ENCODE assay signal across 13 cellular contexts in genomic region chr5:34490501-34491250, GRCh38.
DNase-seq lines count a peak whose midpoint lies in the region; ATAC-seq and TF ChIP-seq lines count a peak whose summit lies in the region.
"Had no signal": no experiment of that assay in that cellular context is flagged by ENCODE, and none has a peak within 500 bp of the region (broad histone marks: within the 10 kb centered on the region; RNA-seq: fewer than 3 reads in every experiment).

No MANE protein-coding gene starts in this region.

- H2AFZ ChIP-seq in MM.1S (ENCODE audit: low read length), result no peak overlapping the region

- no peak for ATAC-seq in GM21423 (IDR thresholded peaks at IDR 0.05; ENCODE audit: unreplicated experiment)
- ATAC-seq: left ventricle myocardium superior; stimulated activated effector memory CD8-positive, alpha-beta T cell treated with anti-CD3 and anti-CD28 coated beads, Interleukin-12 subunit alpha, Interleukin-12 subunit beta, amount 100 ng/mL, for 72 hours had no signal

- no peaks in the 10 kb centered on the region for H3K79me2 ChIP-seq in MM.1S (ENCODE audit: low read length)

- H3K27me3 ChIP-seq in H7 (ENCODE audit: control insufficient read depth, insufficient read depth, low read length) (no peaks in the 10 kb centered on the region), MM.1S (replicated peaks; ENCODE audit: insufficient read depth, low read length) (no peaks in the 10 kb centered on the region)

- H3K4me3 ChIP-seq in H7 (ENCODE audit: insufficient read depth, low read depth, low read length), result no peak overlapping the region
- H3K4me3 ChIP-seq in coronary artery, result no peak overlapping the region
- no peak overlapping the region for H3K4me3 ChIP-seq in MM.1S (ENCODE audit: low read length)
- H3K4me3 ChIP-seq: skin epidermis had no signal

- H3K27ac ChIP-seq in coronary artery, result peak overlapping the region; percentile 74 to 77
- no peak overlapping the region for H3K27ac ChIP-seq in MM.1S (ENCODE audit: low read length)
- H3K27ac ChIP-seq: skin epidermis had no signal

- H3K4me2 ChIP-seq in MM.1S (ENCODE audit: low read depth, low read length), result no peak overlapping the region

- H3K4me1 ChIP-seq in MM.1S (ENCODE audit: low read length), result no peaks in the 10 kb centered on the region

- DNase-seq in H7 (peak; percentile 76), NCI-H2107 (lab: John Stamatoyannopoulos, UW) (peak; percentile 94), coronary artery (ENCODE audit: low spot score) (no peak), retina (peak; percentile 32), MM.1S (no peak), SKM-1 (lab: John Stamatoyannopoulos, UW; ENCODE audit: unreplicated experiment) (no peak)
- DNase-seq: activated CD4-positive, alpha-beta T cell treated with anti-CD3 and anti-CD28 coated beads, Interleukin-2, amount 50 U/mL, for 1 hour; amniotic stem cell; GF-D8; left ventricle myocardium superior had no signal

- no peak for TF ChIP-seq CTCF in coronary artery (IDR thresholded peaks at IDR 0.05)
- TF ChIP-seq CTCF in MM.1S (IDR thresholded peaks at IDR 0.05; ENCODE audit: low read length), result no peak

- H3F3A ChIP-seq in MM.1S (ENCODE audit: insufficient read depth, low read length), result no peaks in the 10 kb centered on the region

- no peaks in the 10 kb centered on the region for H3K36me3 ChIP-seq in H7 (replicated peaks; ENCODE audit: control insufficient read depth, insufficient read depth, low read length)
- H3K36me3 ChIP-seq in MM.1S (replicated peaks; ENCODE audit: insufficient read depth, low read length), result no peaks in the 10 kb centered on the region

- H3K9ac ChIP-seq in MM.1S (ENCODE audit: low read length), result no peak overlapping the region

- no peaks in the 10 kb centered on the region for H4K20me1 ChIP-seq in MM.1S (ENCODE audit: insufficient read depth, low read length)

- no peaks in the 10 kb centered on the region for H3K9me2 ChIP-seq in MM.1S (replicated peaks; ENCODE audit: insufficient read depth, low read length)

- H3K9me3 ChIP-seq in MM.1S (replicated peaks; ENCODE audit: insufficient read depth, low read length), result no peaks in the 10 kb centered on the region

Comparison
In these comparisons a context has a peak if more than half of its experiments do, and no peak if none do; other contexts are left out.
1. DNase-seq: peak in H7 (single experiment), NCI-H2107 (single experiment) and retina (single experiment); none in coronary artery (single experiment), MM.1S (single experiment) and SKM-1 (single experiment).